10 cellular contexts compared by ENCODE assay signal in the genomic region with DNA sequence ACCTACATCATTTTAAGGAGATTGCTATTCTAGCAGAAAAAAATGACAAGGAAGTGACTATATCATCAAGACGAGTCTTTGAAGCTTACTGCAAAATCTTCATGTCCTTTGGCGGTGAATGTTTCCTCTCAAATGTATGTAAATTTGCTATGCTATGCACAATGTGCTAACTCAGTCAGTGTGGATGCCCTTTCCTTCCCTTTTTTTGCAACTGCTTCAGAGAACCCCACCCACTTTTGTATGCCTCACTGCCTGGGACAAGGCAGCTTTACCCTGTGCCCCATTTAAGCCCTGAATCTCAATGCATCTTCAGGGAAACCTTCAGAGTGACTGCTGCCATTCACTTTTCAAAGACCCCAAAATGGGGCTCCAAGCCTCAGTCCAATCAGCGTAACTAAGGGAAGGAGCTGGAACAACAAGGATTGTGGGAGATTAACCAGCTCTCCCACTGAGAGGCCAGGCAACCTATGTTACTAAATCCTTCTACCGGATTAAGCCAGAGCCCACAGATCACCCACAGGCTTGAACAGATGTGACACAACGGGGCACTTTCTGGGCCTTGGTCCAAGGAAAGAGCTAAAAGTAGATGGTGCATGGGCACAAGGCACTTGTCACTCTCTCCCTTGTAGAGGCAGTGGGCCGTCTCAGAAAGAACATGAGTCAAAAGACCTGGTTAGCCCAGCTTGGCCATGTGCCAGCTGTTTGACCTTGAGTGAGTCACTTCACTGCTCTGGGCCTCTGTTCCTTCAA.
DNase-seq lines count a peak whose midpoint lies in the region; ATAC-seq and TF ChIP-seq lines count a peak whose summit lies in the region.
"Had no signal": no experiment of that assay in that cellular context is flagged by ENCODE, and none has a peak within 500 bp of the region (broad histone marks: within the 10 kb centered on the region; RNA-seq: fewer than 3 reads in every experiment).

No MANE protein-coding gene starts in this region.

- H3K9me2 ChIP-seq in OCI-LY7 (ENCODE audit: insufficient read depth, low read length) = no peaks in the 10 kb centered on the region

- ATAC-seq in sciatic nerve (peak; percentile 62), HG03045 (IDR thresholded peaks at IDR 0.05; ENCODE audit: unreplicated experiment) (no peak)

- POLR2A ChIA-PET in OCI-LY7 (lab: Charles Lee) = interaction anchor here (0.7 to 1.3 kb wide), 4 partner anchors 9 to 145 kb away, joined by 3 to 8 read pairs (median 6); no protein-coding TSS in a partner anchor

- no peaks in the 10 kb centered on the region for H3K36me3 ChIP-seq in OCI-LY7 (ENCODE audit: insufficient read depth, low read length)

- no peaks in the 10 kb centered on the region for H4K20me1 ChIP-seq in OCI-LY7 (ENCODE audit: insufficient read depth, low read length)

- intact Hi-C loops in OCI-LY7 (cut with micrococcal nuclease; ENCODE audit: unreplicated experiment) = no loop called here
- intact Hi-C loops in sciatic nerve (cut with DNase I) = no loop called here

- CTCF ChIA-PET in OCI-LY7 (lab: Charles Lee; ENCODE audit: unreplicated experiment) = interaction anchor here (1.0 kb wide), 1 partner anchor 11 kb away, joined by 3 read pairs; no protein-coding TSS in a partner anchor

- TF ChIP-seq CTCF in OCI-LY7 (conservative IDR thresholded peaks at IDR 0.05; ENCODE audit: low read length) (no peak), fibroblast of the aortic adventitia (IDR thresholded peaks at IDR 0.05; ENCODE audit: insufficient read depth, low read length) (no peak)

- no peak overlapping the region for H3K27ac ChIP-seq in OCI-LY7 (ENCODE audit: low read depth, low read length, poor library complexity, severe bottlenecking)

- BruUV-seq in OCI-LY7 (replicated peaks; lab: Mats Ljungman, UMichigan) = no TSS peak

- H3K4me2 ChIP-seq in OCI-LY7 (ENCODE audit: low read length) = peak overlapping the region; percentile 47

- peak overlapping the region; percentile 45 for H2AFZ ChIP-seq in OCI-LY7 (ENCODE audit: low read length)

- no peak overlapping the region for H3K4me3 ChIP-seq in OCI-LY7 (ENCODE audit: low read depth, low read length, poor library complexity, severe bottlenecking)
- H3K4me3 ChIP-seq in fibroblast of the aortic adventitia (ENCODE audit: low read depth, low read length) = no peak overlapping the region
- H3K4me3 ChIP-seq: skin epidermis had no signal

- H3K79me2 ChIP-seq in OCI-LY7 (ENCODE audit: insufficient read depth, low read depth, low read length) = no peaks in the 10 kb centered on the region

- H3K4me1 ChIP-seq in OCI-LY7 (ENCODE audit: insufficient read depth, low read length, poor library complexity, severe bottlenecking) = peaks cover 16% of the 10 kb centered on the region

- no peaks in the 10 kb centered on the region for H3K9me3 ChIP-seq in OCI-LY7 (ENCODE audit: low read length)

- DNase-seq in HCEC 1CT (peak; percentile 47), OCI-LY7 (ENCODE audit: low spot score) (peak; percentile 66), fibroblast of the aortic adventitia (ENCODE audit: low read depth) (peak; percentile 36), sciatic nerve (ENCODE audit: low spot score) (no peak), T-helper 2 cell (no peak), NCI-H2107 treated with DMSO at 0.1 percent for 48 hours (lab: John Stamatoyannopoulos, UW; ENCODE audit: unreplicated experiment) (no peak)
- no peak for DNase-seq in effector CD8-positive, alpha-beta T cell (lab: John Stamatoyannopoulos, UW)
- DNase-seq: NCI-H1930 had no signal

Comparison
In these comparisons a context has a peak if more than half of its experiments do, and no peak if none do; other contexts are left out.
1. DNase-seq: peak in HCEC 1CT (single experiment), OCI-LY7 (single experiment) and fibroblast of the aortic adventitia (single experiment); none in sciatic nerve (single experiment), T-helper 2 cell (0 of 5), effector CD8-positive, alpha-beta T cell (single experiment) and NCI-H2107 treated with DMSO at 0.1 percent for 48 hours (single experiment).